Comparison of ENCODE assay signal across 23 cellular contexts in genomic region chr11:19672591-19673206, GRCh38. TPM values are rescaled to one million over a fixed set of nuclear protein-coding genes. Genes with fewer than 3 reads are reported as not detected.
DNase-seq lines count a peak whose midpoint lies in the region; ATAC-seq, FAIRE-seq and TF ChIP-seq lines count a peak whose summit lies in the region.
"Had no signal": no experiment of that assay in that cellular context is flagged by ENCODE, and none has a peak within 500 bp of the region (broad histone marks: within the 10 kb centered on the region; RNA-seq: fewer than 3 reads in every experiment).

No MANE protein-coding gene starts in this region.

- no peak for DNase-seq in HepG2 (ENCODE audit: low spot score)
- DNase-seq in mammary epithelial cell: no peak
- DNase-seq in GOT3 (lab: John Stamatoyannopoulos, UW): no peak
- no peak for DNase-seq in H4 (ENCODE audit: low spot score)
- no peak for DNase-seq in gastrocnemius medialis
- DNase-seq: activated B cell treated with CpG ODN at 0.5 μM for 24 hours; activated CD8-positive, alpha-beta T cell treated with anti-CD3 and anti-CD28 coated beads, Interleukin-2, amount 10 ng/mL, durations not matched to agents 7 days and 5 days; activated naive CD8-positive, alpha-beta T cell treated with anti-CD3 and anti-CD28 coated beads, Interleukin-2, amount 10 ng/mL, durations not matched to agents 7 days and 5 days; DMS153; head of caudate nucleus; naive thymus-derived CD4-positive, alpha-beta T cell; NCI-H1694; NCI-H510A treated with DMSO at 0.1 percent for 48 hours; posterior cingulate gyrus; SIG-M5; spleen; T-helper 17 cell had no signal

- BruUV-seq in HepG2 (replicated peaks; lab: Mats Ljungman, UMichigan): no TSS peak
- no TSS peak for BruUV-seq in mammary epithelial cell (replicated peaks; lab: Mats Ljungman, UMichigan)

- H3K36me3 ChIP-seq in liver (ENCODE audit: control insufficient read depth in 4 of 4, insufficient read depth in 3 of 4, low read depth in 1 of 4, low read length in 3 of 4) (no peaks in the 10 kb centered on the region), HepG2 (replicated peaks in 1 of 2; ENCODE audit: control insufficient read depth in 1 of 2, insufficient read depth in 2 of 2, low read length in 2 of 2) (no peaks in the 10 kb centered on the region), mammary epithelial cell (ENCODE audit: insufficient read depth, low read length) (no peaks in the 10 kb centered on the region), muscle layer of duodenum (ENCODE audit: control insufficient read depth in 1 of 2, insufficient read depth in 2 of 2, low read length in 2 of 2) (no peaks in the 10 kb centered on the region), gastrocnemius medialis (no peaks in the 10 kb centered on the region)
- H3K36me3 ChIP-seq: cardiac muscle cell, spleen had no signal

- H3K79me2 ChIP-seq in HepG2 (ENCODE audit: insufficient read depth, low read length): no peaks in the 10 kb centered on the region
- H3K79me2 ChIP-seq in mammary epithelial cell (ENCODE audit: insufficient read depth, low read length): no peaks in the 10 kb centered on the region

- H4K20me1 ChIP-seq in HepG2 (ENCODE audit: insufficient read depth, low read length) (no peaks in the 10 kb centered on the region), mammary epithelial cell (ENCODE audit: insufficient read depth, low read length) (no peaks in the 10 kb centered on the region)

- intact Hi-C loops in HepG2 (cut with micrococcal nuclease; ENCODE audit: unreplicated experiment): no loop called here
- intact Hi-C loops in mammary epithelial cell (cut with micrococcal nuclease): no loop called here
- intact Hi-C loops in gastrocnemius medialis (cut with DNase I; ENCODE audit: low total_unique reads): loop anchor here (5.0 kb wide), 1 partner anchor 70 kb away; no protein-coding TSS in a partner anchor

- TF ChIP-seq POLR2A in HepG2 (IDR thresholded peaks at IDR 0.05; ENCODE audit: insufficient read depth in 1 of 2, low read depth in 2 of 2, low read length in 2 of 2) (no peak), gastrocnemius medialis (IDR thresholded peaks at IDR 0.05) (no peak)

- POLR2A ChIA-PET in HepG2 (lab: Yijun Ruan, JAX): no interaction called here

- TF ChIP-seq EP300 in HepG2 (IDR thresholded peaks at IDR 0.05; ENCODE audit: low read depth in 2 of 2, low read length in 2 of 2): no peak
- TF ChIP-seq EP300 in HepG2 (CRISPR knock-in tag; IDR thresholded peaks at IDR 0.05; ENCODE audit: borderline replicate concordance): no peak

- no peak for TF ChIP-seq RAD21 in liver (IDR thresholded peaks at IDR 0.05)
- TF ChIP-seq RAD21 in HepG2 (CRISPR knock-in tag; IDR thresholded peaks at IDR 0.05): no peak

- dilution Hi-C loops in mammary epithelial cell (cut with HindIII; ENCODE audit: low sequenced_read_pairs): no loop called here

- H3K9me3 ChIP-seq in liver (ENCODE audit: control insufficient read depth in 4 of 4, low read length in 3 of 4): no peaks in the 10 kb centered on the region
- no peaks in the 10 kb centered on the region for H3K9me3 ChIP-seq in HepG2 (ENCODE audit: low read length)
- H3K9me3 ChIP-seq in mammary epithelial cell (replicated peaks; ENCODE audit: insufficient read depth, low read length): no peaks in the 10 kb centered on the region
- H3K9me3 ChIP-seq in muscle layer of duodenum (ENCODE audit: control insufficient read depth in 1 of 2, low read length in 2 of 2): no peaks in the 10 kb centered on the region
- H3K9me3 ChIP-seq in gastrocnemius medialis: no peaks in the 10 kb centered on the region
- H3K9me3 ChIP-seq: spleen had no signal

- no peak for TF ChIP-seq CTCF in liver (IDR thresholded peaks at IDR 0.05; ENCODE audit: low read depth, low read length, missing input control)
- TF ChIP-seq CTCF in HepG2 (CRISPR knock-in tag; IDR thresholded peaks at IDR 0.05): no peak
- TF ChIP-seq CTCF in mammary epithelial cell (conservative IDR thresholded peaks at IDR 0.05 in 1 of 2, IDR thresholded peaks at IDR 0.05 in 1 of 2; ENCODE audit: extremely low read depth in 1 of 2, insufficient read depth in 1 of 2, low read depth in 1 of 2, low read length in 2 of 2): no peak
- TF ChIP-seq CTCF in gastrocnemius medialis (IDR thresholded peaks at IDR 0.05 in 4 of 5, conservative IDR thresholded peaks at IDR 0.05 in 1 of 5): no peak

- no peak for FAIRE-seq in HepG2 (lab: Jason Lieb, UNC)

- no peaks in the 10 kb centered on the region for H3K27me3 ChIP-seq in liver (ENCODE audit: control insufficient read depth in 4 of 4, insufficient read depth in 4 of 4, low read length in 3 of 4)
- H3K27me3 ChIP-seq in HepG2 (ENCODE audit: control insufficient read depth in 1 of 2, insufficient read depth in 2 of 2, low read length in 2 of 2): peaks cover 0 to 37% of the 10 kb centered on the region in 2 experiments; a peak in 3 of 5 replicates
- no peaks in the 10 kb centered on the region for H3K27me3 ChIP-seq in mammary epithelial cell (ENCODE audit: insufficient read depth, low read length)
- H3K27me3 ChIP-seq in muscle layer of duodenum (ENCODE audit: low read depth, low read length): no peaks in the 10 kb centered on the region
- H3K27me3 ChIP-seq in gastrocnemius medialis: no peaks in the 10 kb centered on the region
- H3K27me3 ChIP-seq: spleen had no signal

- in situ Hi-C loops in HepG2 (cut with HindIII; ENCODE audit: extremely low pct_ligation_motif_present, low pct_unique_long_range_greater_than_20kb) (no loop called here), mammary epithelial cell (cut with MboI; ENCODE audit: low sequenced_read_pairs in 2 of 2) (no loop called here), gastrocnemius medialis (cut with MboI; ENCODE audit: low sequenced_read_pairs in 4 of 4) (no loop called here)

- 73% methylated on average over 2 of the region's 2 CpGs for WGBS in liver
- WGBS in HepG2 (ENCODE audit: low lambda C conversion rate): 47% methylated on average over 2 of the region's 2 CpGs
- WGBS in mammary epithelial cell (ENCODE audit: low coverage, missing lambda C conversion rate): 69% methylated on average over 2 of the region's 2 CpGs

- H3K27ac ChIP-seq in liver (ENCODE audit: low read depth in 1 of 2, low read length in 2 of 2) (no peak overlapping the region), HepG2 (ENCODE audit: extremely low read length, insufficient read depth, low read length) (no peak overlapping the region), mammary epithelial cell (ENCODE audit: insufficient read depth, low read depth, low read length) (no peak overlapping the region), muscle layer of duodenum (ENCODE audit: low read length) (peak overlapping the region; percentile 83), gastrocnemius medialis (no peak overlapping the region)
- H3K27ac ChIP-seq: spleen had no signal

- CTCF ChIA-PET in HepG2 (lab: Yijun Ruan, JAX; ENCODE audit: low intra/inter-chr PET ratio, low total read pairs): no interaction called here
- CTCF ChIA-PET in mammary epithelial cell (lab: Charles Lee; ENCODE audit: low non-redundant PET): no interaction called here

- no peak overlapping the region for H3K4me3 ChIP-seq in liver (ENCODE audit: low read depth in 1 of 3, low read length in 3 of 3)
- H3K4me3 ChIP-seq in HepG2 (replicated peaks in 1 of 3; ENCODE audit: insufficient read depth in 1 of 3, low read depth in 2 of 3, low read length in 3 of 3): no peak overlapping the region
- H3K4me3 ChIP-seq in mammary epithelial cell (replicated peaks in 1 of 3; ENCODE audit: insufficient read depth in 1 of 3, low read depth in 2 of 3, low read length in 3 of 3): no peak overlapping the region
- no peak overlapping the region for H3K4me3 ChIP-seq in muscle layer of duodenum (ENCODE audit: low read depth in 1 of 2, low read length in 2 of 2)
- no peak overlapping the region for H3K4me3 ChIP-seq in gastrocnemius medialis
- H3K4me3 ChIP-seq: cardiac muscle cell, lung, spleen had no signal

- peaks cover 0 to 8% (median 0%) of the 10 kb centered on the region in 4 donors for H3K4me1 ChIP-seq in liver (ENCODE audit: control insufficient read depth in 4 of 4, insufficient read depth in 4 of 4, low read length in 3 of 4)
- no peaks in the 10 kb centered on the region for H3K4me1 ChIP-seq in HepG2 (ENCODE audit: insufficient read depth, low read length)
- H3K4me1 ChIP-seq in mammary epithelial cell (ENCODE audit: insufficient read depth, low read length): peaks cover 68% of the 10 kb centered on the region
- H3K4me1 ChIP-seq in muscle layer of duodenum (ENCODE audit: control insufficient read depth in 1 of 2, insufficient read depth in 2 of 2, low read length in 2 of 2): peaks cover 0 to 30% of the 10 kb centered on the region in 2 donors
- peaks cover 13 to 33% of the 10 kb centered on the region in 2 donors for H3K4me1 ChIP-seq in gastrocnemius medialis

- H3K9ac ChIP-seq in liver (ENCODE audit: low read depth in 1 of 2, low read length in 2 of 2): no peak overlapping the region
- no peak overlapping the region for H3K9ac ChIP-seq in HepG2 (ENCODE audit: insufficient read depth, low read depth, low read length)
- no peak overlapping the region for H3K9ac ChIP-seq in mammary epithelial cell (ENCODE audit: insufficient read depth, low read length)

- ATAC-seq in HepG2 (no peak), gastrocnemius medialis (no peak), GM19328 (IDR thresholded peaks at IDR 0.05; ENCODE audit: unreplicated experiment) (no peak)
- ATAC-seq: activated CD8-positive, alpha-beta T cell treated with anti-CD3 and anti-CD28 coated beads, Interleukin-2, amount 10 ng/mL, durations not matched to agents 7 days and 5 days; naive thymus-derived CD4-positive, alpha-beta T cell; T-helper 17 cell had no signal

- no peak overlapping the region for H3K4me2 ChIP-seq in HepG2 (ENCODE audit: low read depth, low read length)
- peak overlapping the region; percentile 13 for H3K4me2 ChIP-seq in mammary epithelial cell (ENCODE audit: insufficient read depth, low read depth, low read length)

- no peak overlapping the region for H2AFZ ChIP-seq in HepG2 (ENCODE audit: low read length)
- peak overlapping the region; percentile 32 for H2AFZ ChIP-seq in mammary epithelial cell (ENCODE audit: low read depth, low read length)

RNA-seq across cellular contexts. Expression of gene NAV2, which starts 39.9 kb away (rescaled TPM):
- total RNA-seq in liver (10 to 100 TPM in 1 of 2 donors, 1 to 10 TPM in 1; 6.3 to 20.5 TPM), HepG2 (2016; rRNA removed; fragmentation: Illumina TruSeq; extraction: Trizol) (9.3 and 17.8 TPM in 2 replicates), mammary epithelial cell (10 to 100 TPM; 38.4 to 46.2 TPM), gastrocnemius medialis (1 to 10 TPM; 3.2 to 7.7 (median 5.5) TPM)
- polyA plus RNA-seq in liver (10 to 100 TPM; 10.1 to 13.1 TPM), HepG2 (2011; rRNA removed) (31.8 and 34.6 TPM in 2 replicates), mammary epithelial cell (11.0 TPM)
- total RNA-seq in HepG2 (2016; cell fraction: cytosol; rRNA removed; fragmentation: Illumina TruSeq; extraction: Trizol; ENCODE audit: low read depth): 1.8 and 2.1 TPM in 2 replicates
- 7.9 and 14.7 TPM in 2 replicates for total RNA-seq in HepG2 (2016; cell fraction: insoluble cytoplasmic fraction; rRNA removed; fragmentation: Illumina TruSeq; extraction: Trizol)
- total RNA-seq in HepG2 (2016; cell fraction: membrane; rRNA removed; fragmentation: Illumina TruSeq; extraction: Trizol): 4.4 and 5.0 TPM in 2 replicates
- 16.8 and 17.5 TPM in 2 replicates for total RNA-seq in HepG2 (2016; cell fraction: nucleus; rRNA removed; fragmentation: Illumina TruSeq; extraction: Trizol)
- 14.2 and 15.5 TPM in 2 replicates for polyA plus RNA-seq in HepG2 (2011; cell fraction: cytosol; rRNA removed)
- 60.9 and 76.1 TPM in 2 replicates for polyA plus RNA-seq in HepG2 (2011; cell fraction: nucleus; rRNA removed)
- 17.0 and 25.6 TPM in 2 replicates for polyA plus RNA-seq in HepG2 (2012)
- 0.25 and 0.33 TPM in 2 replicates for polyA plus RNA-seq in HepG2 (2016; cell fraction: cytosol; fragmentation: Illumina TruSeq; extraction: Trizol; ENCODE audit: low read depth)
- 6.9 and 9.3 TPM in 2 replicates for polyA plus RNA-seq in HepG2 (2016; cell fraction: insoluble cytoplasmic fraction; fragmentation: Illumina TruSeq; extraction: Trizol; ENCODE audit: low read depth)
- polyA plus RNA-seq in HepG2 (2016; cell fraction: membrane; fragmentation: Illumina TruSeq; extraction: Trizol; ENCODE audit: low read depth): 0.58 TPM in 2 replicates
- 14.5 and 14.6 TPM in 2 replicates for polyA plus RNA-seq in HepG2 (2016; cell fraction: nucleus; fragmentation: Illumina TruSeq; extraction: Trizol; ENCODE audit: insufficient read depth, low read depth)
- polyA minus RNA-seq in HepG2 (2011; rRNA and poly(A)+ RNA removed; ENCODE audit: low replicate concordance): 11.5 and 103 TPM in 2 replicates
- polyA minus RNA-seq in HepG2 (2011; cell fraction: cytosol; rRNA and poly(A)+ RNA removed): 39.2 and 39.5 TPM in 2 replicates
- 90.6 and 99.7 TPM in 2 replicates for polyA minus RNA-seq in HepG2 (2011; cell fraction: nucleus; rRNA and poly(A)+ RNA removed)
- 44.8 TPM for polyA minus RNA-seq in mammary epithelial cell
- 0.76 and 1.8 TPM in 2 replicates for total RNA-seq in H4 (2014; rRNA removed; shearing (Covaris generic))
- polyA plus RNA-seq: CD14-positive monocyte; naive thymus-derived CD4-positive, alpha-beta T cell had no signal
